ENCODE assay signal across 2 cellular contexts in the genomic region with DNA sequence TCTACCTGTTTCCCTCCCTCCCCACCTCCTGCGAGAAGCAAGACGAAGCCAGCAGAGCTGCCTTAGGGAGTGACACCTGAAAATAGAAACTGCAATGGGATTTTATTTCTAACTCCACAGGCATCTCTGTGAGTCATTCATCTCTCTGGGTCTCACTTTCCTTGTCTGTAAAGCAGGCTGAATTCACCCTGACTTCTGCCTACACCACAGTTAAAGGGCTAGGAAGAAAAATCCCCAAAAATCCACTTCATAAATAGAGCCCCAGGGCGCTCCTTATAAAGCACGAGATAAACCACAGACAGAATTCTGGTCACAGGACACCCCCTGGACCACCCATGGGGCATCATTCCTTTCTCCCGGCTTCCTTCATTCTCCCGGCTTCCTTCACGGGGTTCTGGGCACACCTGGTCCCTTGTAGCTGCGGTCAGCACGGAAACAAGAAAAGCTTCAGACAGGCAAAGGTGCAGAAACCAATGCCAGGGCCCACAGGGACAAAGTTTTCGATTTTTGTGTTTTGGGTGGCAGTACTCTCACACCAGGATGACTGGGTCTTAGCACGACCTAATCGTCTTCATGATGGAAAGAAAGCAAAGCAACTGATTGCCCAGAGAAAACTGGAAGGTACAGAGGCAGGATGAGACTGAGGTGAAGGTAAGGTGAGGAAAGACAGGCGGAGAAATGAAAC.
TF ChIP-seq lines count a peak whose summit lies in the region.

No MANE protein-coding gene starts in this region.

TF ChIP-seq in IMR-90, 13 proteins besides CTCF, POLR2A, EP300 and RAD21 (continued from another document):
- no peak for TF ChIP-seq MXI1 (IDR thresholded peaks at IDR 0.05; ENCODE audit: borderline replicate concordance, low read depth, low read length)

TF ChIP-seq in liver, 16 proteins besides CTCF, POLR2A, EP300 and RAD21:
- no peak for TF ChIP-seq SP1 (IDR thresholded peaks at IDR 0.05)
- TF ChIP-seq RXRA (IDR thresholded peaks at IDR 0.05): no peak
- no peak for TF ChIP-seq REST (IDR thresholded peaks at IDR 0.05)
- no peak for TF ChIP-seq MAX (IDR thresholded peaks at IDR 0.05)
- TF ChIP-seq EGR1 (IDR thresholded peaks at IDR 0.05; ENCODE audit: low read depth in 2 of 2): no peak
- TF ChIP-seq JUND (IDR thresholded peaks at IDR 0.05): no peak
- no peak for TF ChIP-seq NR2F2 (IDR thresholded peaks at IDR 0.05)
- no peak for TF ChIP-seq HNF4A (conservative IDR thresholded peaks at IDR 0.05)
- no peak for TF ChIP-seq GABPA (IDR thresholded peaks at IDR 0.05 in 1 of 2, conservative IDR thresholded peaks at IDR 0.05 in 1 of 2)
- no peak for TF ChIP-seq HNF4G (IDR thresholded peaks at IDR 0.05)
- TF ChIP-seq, protein P1, sequence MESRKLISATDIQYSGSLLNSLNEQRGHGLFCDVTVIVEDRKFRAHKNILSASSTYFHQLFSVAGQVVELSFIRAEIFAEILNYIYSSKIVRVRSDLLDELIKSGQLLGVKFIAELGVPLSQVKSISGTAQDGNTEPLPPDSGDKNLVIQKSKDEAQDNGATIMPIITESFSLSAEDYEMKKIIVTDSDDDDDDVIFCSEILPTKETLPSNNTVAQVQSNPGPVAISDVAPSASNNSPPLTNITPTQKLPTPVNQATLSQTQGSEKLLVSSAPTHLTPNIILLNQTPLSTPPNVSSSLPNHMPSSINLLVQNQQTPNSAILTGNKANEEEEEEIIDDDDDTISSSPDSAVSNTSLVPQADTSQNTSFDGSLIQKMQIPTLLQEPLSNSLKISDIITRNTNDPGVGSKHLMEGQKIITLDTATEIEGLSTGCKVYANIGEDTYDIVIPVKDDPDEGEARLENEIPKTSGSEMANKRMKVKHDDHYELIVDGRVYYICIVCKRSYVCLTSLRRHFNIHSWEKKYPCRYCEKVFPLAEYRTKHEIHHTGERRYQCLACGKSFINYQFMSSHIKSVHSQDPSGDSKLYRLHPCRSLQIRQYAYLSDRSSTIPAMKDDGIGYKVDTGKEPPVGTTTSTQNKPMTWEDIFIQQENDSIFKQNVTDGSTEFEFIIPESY (IDR thresholded peaks at IDR 0.05): no peak
- no peak for TF ChIP-seq TAF1 (conservative IDR thresholded peaks at IDR 0.05)
- TF ChIP-seq ATF3 (IDR thresholded peaks at IDR 0.05): no peak
- no peak for TF ChIP-seq FOXA1 (IDR thresholded peaks at IDR 0.05)
- no peak for TF ChIP-seq FOXA2 (IDR thresholded peaks at IDR 0.05)
- no peak for TF ChIP-seq YY1 (IDR thresholded peaks at IDR 0.05)
